In genomic region chr15:42548258-42549051, GRCh38 we compare ENCODE assay signal across 8 cellular contexts. TPM values are rescaled to one million over a fixed set of nuclear protein-coding genes. Genes with fewer than 3 reads are reported as not detected.
DNase-seq lines count a peak whose midpoint lies in the region; ATAC-seq and TF ChIP-seq lines count a peak whose summit lies in the region.

Gene HAUS2 (plus strand): TSS chr15:42548838. CDS start chr15:42548873, 35 bp downstream.
Gene LRRC57 (minus strand): TSS chr15:42548793. CDS start chr15:42548434, 359 bp downstream.

- H3K9me3 Mint-ChIP-seq in WTC11 (no peaks in the 10 kb centered on the region), immature natural killer cell (peaks cover 0 to 1% (median 0%) of the 10 kb centered on the region in 6 donors)

- ATAC-seq in GM18520 (IDR thresholded peaks at IDR 0.05; ENCODE audit: unreplicated experiment) (peak; percentile 85), HG03064 (IDR thresholded peaks at IDR 0.05; ENCODE audit: low read depth, unreplicated experiment) (peak; percentile 76), WTC11 (peak; percentile 89)

- H3K36me3 Mint-ChIP-seq in WTC11 = peaks cover 8% of the 10 kb centered on the region; the same call in 1 of the 2 replicates
- peaks cover 0 to 9% (median 5%) of the 10 kb centered on the region in 3 donors for H3K36me3 Mint-ChIP-seq in immature natural killer cell

- H3K27ac Mint-ChIP-seq in WTC11 (peak within 1 kb of the TSS; percentile 97), immature natural killer cell (peak within 1 kb of the TSS; percentile 89 to 98 (median 94))

- peak within 1 kb of the TSS; percentile 93 to 98 for H3K4me3 ChIP-seq in cardiac fibroblast (replicated peaks in 1 of 2; ENCODE audit: low read depth in 2 of 2, low read length in 2 of 2)

- no peak for TF ChIP-seq CTCF in WTC11 (IDR thresholded peaks at IDR 0.05)
- no peak for TF ChIP-seq CTCF in cardiac fibroblast (IDR thresholded peaks at IDR 0.05; ENCODE audit: low read depth, low read length)

- H3K4me3 Mint-ChIP-seq in WTC11 (peak within 1 kb of the TSS; percentile 93), immature natural killer cell (peak within 1 kb of the TSS; percentile 92 to 99 (median 97))

- H3K4me1 Mint-ChIP-seq in WTC11 (peaks cover 14% of the 10 kb centered on the region), immature natural killer cell (peaks cover 32 to 62% of the 10 kb centered on the region in 2 donors)

- CTCF ChIA-PET in WTC11 (lab: Charles Lee) = interaction anchor here (1.0 kb wide), 2 partner anchors 43 to 71 kb away, joined by 3 to 5 read pairs; no protein-coding TSS in a partner anchor

- POLR2A ChIA-PET in WTC11 (lab: Charles Lee) = interaction anchor here (0.6 to 3.0 kb wide), 4 partner anchors 27 to 88 kb away, joined by 3 to 9 read pairs (median 4); partner anchors contain the start of genes STARD9 and ZNF106

- H3K27me3 Mint-ChIP-seq in WTC11 (ENCODE audit: low read depth) (no peaks in the 10 kb centered on the region), immature natural killer cell (ENCODE audit: low read depth in 3 of 3) (peaks cover 7 to 14% (median 12%) of the 10 kb centered on the region in 3 donors)

- DNase-seq in 8988T (peak; percentile 72), NCI-H2196 (lab: John Stamatoyannopoulos, UW; ENCODE audit: unreplicated experiment) (peak; percentile 78), WTC11 (ENCODE audit: low spot score) (peak; percentile 95), cardiac fibroblast (ENCODE audit: low read depth in 2 of 2) (peak; percentile 81 to 83), immature natural killer cell (peak; percentile 81 to 84 (median 84)), smooth muscle cell of the brain vasculature (ENCODE audit: low read depth, low spot score) (peak; percentile 31)

TF ChIP-seq in WTC11, 78 proteins besides CTCF, POLR2A, EP300 and RAD21 (continues in another document):
- TF ChIP-seq ETV6 (CRISPR knock-in tag; IDR thresholded peaks at IDR 0.05) = peak; percentile 42; the same call in 1 of the 2 replicates
- TF ChIP-seq, protein P1, sequence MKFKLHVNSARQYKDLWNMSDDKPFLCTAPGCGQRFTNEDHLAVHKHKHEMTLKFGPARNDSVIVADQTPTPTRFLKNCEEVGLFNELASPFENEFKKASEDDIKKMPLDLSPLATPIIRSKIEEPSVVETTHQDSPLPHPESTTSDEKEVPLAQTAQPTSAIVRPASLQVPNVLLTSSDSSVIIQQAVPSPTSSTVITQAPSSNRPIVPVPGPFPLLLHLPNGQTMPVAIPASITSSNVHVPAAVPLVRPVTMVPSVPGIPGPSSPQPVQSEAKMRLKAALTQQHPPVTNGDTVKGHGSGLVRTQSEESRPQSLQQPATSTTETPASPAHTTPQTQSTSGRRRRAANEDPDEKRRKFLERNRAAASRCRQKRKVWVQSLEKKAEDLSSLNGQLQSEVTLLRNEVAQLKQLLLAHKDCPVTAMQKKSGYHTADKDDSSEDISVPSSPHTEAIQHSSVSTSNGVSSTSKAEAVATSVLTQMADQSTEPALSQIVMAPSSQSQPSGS (CRISPR knock-in tag; IDR thresholded peaks at IDR 0.05; ENCODE audit: borderline replicate concordance, low read depth) = no peak
- TF ChIP-seq MAX (CRISPR knock-in tag; IDR thresholded peaks at IDR 0.05) = 0 out of 2 replicates have a peak, but pooled peaks have one; percentile 70
- TF ChIP-seq SP1 (CRISPR knock-in tag; conservative IDR thresholded peaks at IDR 0.05) = peak; percentile 97
- 0 out of 2 replicates have a peak, but pooled peaks have one; percentile 40 for TF ChIP-seq FOXP1 (CRISPR knock-in tag; IDR thresholded peaks at IDR 0.05; ENCODE audit: borderline replicate concordance)
- peak; percentile 50; the same call in 1 of the 2 replicates for TF ChIP-seq IRF1 (CRISPR knock-in tag; IDR thresholded peaks at IDR 0.05)
- peak; percentile 63 for TF ChIP-seq GABPB1 (CRISPR knock-in tag; IDR thresholded peaks at IDR 0.05)
- TF ChIP-seq E2F4 (CRISPR knock-in tag; IDR thresholded peaks at IDR 0.05; ENCODE audit: borderline replicate concordance, low read depth) = 0 out of 2 replicates have a peak, but pooled peaks have one; percentile 70
- no peak for TF ChIP-seq HMGA2 (CRISPR knock-in tag; IDR thresholded peaks at IDR 0.05)
- TF ChIP-seq RELA (CRISPR knock-in tag; IDR thresholded peaks at IDR 0.05; ENCODE audit: borderline replicate concordance) = 0 out of 2 replicates have a peak, but pooled peaks have one; percentile 35
- peak; percentile 85 for TF ChIP-seq FOXK1 (CRISPR knock-in tag; IDR thresholded peaks at IDR 0.05)
- peak; percentile 99 for TF ChIP-seq CREM (CRISPR knock-in tag; IDR thresholded peaks at IDR 0.05)
- TF ChIP-seq, protein P2, sequence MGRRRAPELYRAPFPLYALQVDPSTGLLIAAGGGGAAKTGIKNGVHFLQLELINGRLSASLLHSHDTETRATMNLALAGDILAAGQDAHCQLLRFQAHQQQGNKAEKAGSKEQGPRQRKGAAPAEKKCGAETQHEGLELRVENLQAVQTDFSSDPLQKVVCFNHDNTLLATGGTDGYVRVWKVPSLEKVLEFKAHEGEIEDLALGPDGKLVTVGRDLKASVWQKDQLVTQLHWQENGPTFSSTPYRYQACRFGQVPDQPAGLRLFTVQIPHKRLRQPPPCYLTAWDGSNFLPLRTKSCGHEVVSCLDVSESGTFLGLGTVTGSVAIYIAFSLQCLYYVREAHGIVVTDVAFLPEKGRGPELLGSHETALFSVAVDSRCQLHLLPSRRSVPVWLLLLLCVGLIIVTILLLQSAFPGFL (CRISPR knock-in tag; IDR thresholded peaks at IDR 0.05; ENCODE audit: borderline replicate concordance) = no peak; the same call in 1 of the 2 replicates
- TF ChIP-seq ESRRA (CRISPR knock-in tag; IDR thresholded peaks at IDR 0.05; ENCODE audit: borderline replicate concordance) = 0 out of 2 replicates have a peak, but pooled peaks have one; percentile 33
- 0 out of 2 replicates have a peak, but pooled peaks have one; percentile 60 for TF ChIP-seq TEAD1 (CRISPR knock-in tag; IDR thresholded peaks at IDR 0.05)
- peak; percentile 73; the same call in 1 of the 2 replicates for TF ChIP-seq ATF1 (CRISPR knock-in tag; IDR thresholded peaks at IDR 0.05)
- TF ChIP-seq RORB (CRISPR knock-in tag; IDR thresholded peaks at IDR 0.05) = no peak
- TF ChIP-seq HMGXB4 (CRISPR knock-in tag; IDR thresholded peaks at IDR 0.05) = peak; percentile 82; the same call in 1 of the 2 replicates
- TF ChIP-seq, protein P3, sequence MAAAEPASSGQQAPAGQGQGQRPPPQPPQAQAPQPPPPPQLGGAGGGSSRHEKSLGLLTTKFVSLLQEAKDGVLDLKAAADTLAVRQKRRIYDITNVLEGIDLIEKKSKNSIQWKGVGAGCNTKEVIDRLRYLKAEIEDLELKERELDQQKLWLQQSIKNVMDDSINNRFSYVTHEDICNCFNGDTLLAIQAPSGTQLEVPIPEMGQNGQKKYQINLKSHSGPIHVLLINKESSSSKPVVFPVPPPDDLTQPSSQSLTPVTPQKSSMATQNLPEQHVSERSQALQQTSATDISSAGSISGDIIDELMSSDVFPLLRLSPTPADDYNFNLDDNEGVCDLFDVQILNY (CRISPR knock-in tag; IDR thresholded peaks at IDR 0.05) = peak; percentile 98
- no peak for TF ChIP-seq GRHL2 (CRISPR knock-in tag; IDR thresholded peaks at IDR 0.05; ENCODE audit: insufficient replicate concordance, severe bottlenecking)
- peak; percentile 84; the same call in 1 of the 2 replicates for TF ChIP-seq KAT7 (CRISPR knock-in tag; IDR thresholded peaks at IDR 0.05; ENCODE audit: borderline replicate concordance)
- TF ChIP-seq ELF4 (CRISPR knock-in tag; IDR thresholded peaks at IDR 0.05; ENCODE audit: low read depth) = no peak

RNA-seq across cellular contexts. Expression of gene HAUS2, which starts in this region (rescaled TPM):
- total RNA-seq in WTC11 (2021) = 17.9 to 23.2 TPM (median 20.0 TPM) in 3 replicates
- polyA plus RNA-seq in immature natural killer cell = 10 to 100 TPM; 18.5 to 37.0 (median 31.5) TPM

RNA-seq across cellular contexts. Expression of gene LRRC57, which starts in this region (rescaled TPM):
- total RNA-seq in WTC11 (2021) = 11.5 to 14.3 TPM (median 13.3 TPM) in 3 replicates
- 10 to 100 TPM in 1 of 3 donors, 1 to 10 TPM in 2; 1.2 to 14.0 (median 8.6) TPM for polyA plus RNA-seq in immature natural killer cell

Comparison
In these comparisons a context has a peak if more than half of its experiments do, and no peak if none do; other contexts are left out.
1. Peak in every context shown above with its lines: DNase-seq, ATAC-seq and H3K4me3 ChIP-seq.
2. DNase-seq: peak in every context shown above with its lines; median percentile 95 in WTC11; 84 in immature natural killer cell; 82 in cardiac fibroblast; 78 in NCI-H2196; 72 in 8988T; 31 in smooth muscle cell of the brain vasculature.